ENCODE assay signal across 33 cellular contexts in genomic region chr7:93390660-93391059, GRCh38.
"Had no signal": no experiment of that assay in that cellular context is flagged by ENCODE, and none has a peak within 500 bp of the region (broad histone marks: within the 10 kb centered on the region; RNA-seq: fewer than 3 reads in every experiment).

No MANE protein-coding gene starts in this region.

- H3K9me3 Mint-ChIP-seq: activated B cell treated with CpG ODN at 0.5 μM for 24 hours; activated CD8-positive, alpha-beta T cell treated with anti-CD3 and anti-CD28 coated beads for 36 hours; activated naive CD4-positive, alpha-beta T cell treated with anti-CD3 and anti-CD28 coated beads for 36 hours; activated naive CD4-positive, alpha-beta T cell treated with anti-CD3 and anti-CD28 coated beads, Interleukin-2, amount 50 U/mL, for 24 hours; activated naive CD8-positive, alpha-beta T cell treated with anti-CD3 and anti-CD28 coated beads for 36 hours; activated naive CD8-positive, alpha-beta T cell treated with anti-CD3 and anti-CD28 coated beads, Interleukin-2, amount 50 U/mL, for 24 hours; activated T-helper 1 cell treated with anti-CD3 and anti-CD28 coated beads, Interleukin-12 subunit alpha, Interleukin-12 subunit beta, Interleukin-2, Interleukin-4 antibody, amounts not matched to agents 30 ng/mL and 10 ng/mL and 1 ng/mL, durations not matched to agents 14 hours and 24 hours and 36 hours; activated T-helper 2 cell treated with anti-CD3 and anti-CD28 coated beads, Interferon-gamma antibody, Interleukin-2, Interleukin-4, amounts not matched to agents 10 μg/mL and 5 μg/mL and 100 μg/mL, durations not matched to agents 14 hours and 24 hours and 36 hours; T-cell; T-helper 1 cell treated with Interleukin-12 subunit alpha and Interleukin-12 subunit beta and Interleukin-4 antibody, amounts not matched to agents 30 μg/mL and 1 μg/mL, for 36 hours; T-helper 2 cell treated with Interferon-gamma antibody and Interleukin-4, amounts not matched to agents 5 μg/mL and 100 μg/mL, for 36 hours had no signal

- ATAC-seq: activated CD4-positive, CD25-positive, alpha-beta regulatory T cell treated with anti-CD3 and anti-CD28 coated beads, Interleukin-2, amount 50 U/mL, for 24 hours; activated CD8-positive, alpha-beta T cell treated with anti-CD3 and anti-CD28 coated beads for 36 hours; activated naive CD8-positive, alpha-beta T cell treated with anti-CD3 and anti-CD28 coated beads, Interleukin-2, amount 50 U/mL, for 24 hours; body of pancreas; esophagus mucosa; heart left ventricle; T-cell had no signal

- H3K9me3 ChIP-seq: adrenal gland, body of pancreas, colonic mucosa, heart left ventricle had no signal

- H3K36me3 ChIP-seq: adrenal gland, colonic mucosa, heart left ventricle, WERI-Rb-1 had no signal

- H3K4me3 ChIP-seq: adrenal gland, body of pancreas, colonic mucosa, heart left ventricle had no signal

- H3K4me1 ChIP-seq: adrenal gland, body of pancreas, colonic mucosa, heart left ventricle had no signal

- H3K27me3 ChIP-seq: adrenal gland, body of pancreas, colonic mucosa, heart left ventricle had no signal

- H3K27ac Mint-ChIP-seq: activated B cell treated with CpG ODN at 0.5 μM for 24 hours; activated CD8-positive, alpha-beta T cell treated with anti-CD3 and anti-CD28 coated beads for 36 hours; activated naive CD4-positive, alpha-beta T cell treated with anti-CD3 and anti-CD28 coated beads for 36 hours; activated naive CD4-positive, alpha-beta T cell treated with anti-CD3 and anti-CD28 coated beads, Interleukin-2, amount 50 U/mL, for 24 hours; activated naive CD8-positive, alpha-beta T cell treated with anti-CD3 and anti-CD28 coated beads for 36 hours; activated naive CD8-positive, alpha-beta T cell treated with anti-CD3 and anti-CD28 coated beads, Interleukin-2, amount 50 U/mL, for 24 hours; activated T-helper 1 cell treated with anti-CD3 and anti-CD28 coated beads, Interleukin-12 subunit alpha, Interleukin-12 subunit beta, Interleukin-2, Interleukin-4 antibody, amounts not matched to agents 30 ng/mL and 10 ng/mL and 1 ng/mL, durations not matched to agents 14 hours and 24 hours and 36 hours; activated T-helper 2 cell treated with anti-CD3 and anti-CD28 coated beads, Interferon-gamma antibody, Interleukin-2, Interleukin-4, amounts not matched to agents 10 μg/mL and 5 μg/mL and 100 μg/mL, durations not matched to agents 14 hours and 24 hours and 36 hours; T-cell; T-helper 1 cell treated with Interleukin-12 subunit alpha and Interleukin-12 subunit beta and Interleukin-4 antibody, amounts not matched to agents 30 μg/mL and 1 μg/mL, for 36 hours; T-helper 2 cell treated with Interferon-gamma antibody and Interleukin-4, amounts not matched to agents 5 μg/mL and 100 μg/mL, for 36 hours had no signal

- H3K36me3 Mint-ChIP-seq: activated naive CD4-positive, alpha-beta T cell treated with anti-CD3 and anti-CD28 coated beads, Interleukin-2, amount 50 U/mL, for 24 hours; activated naive CD8-positive, alpha-beta T cell treated with anti-CD3 and anti-CD28 coated beads for 36 hours; T-cell had no signal

- H3K4me3 Mint-ChIP-seq: activated B cell treated with CpG ODN at 0.5 μM for 24 hours; activated CD8-positive, alpha-beta T cell treated with anti-CD3 and anti-CD28 coated beads for 36 hours; activated naive CD4-positive, alpha-beta T cell treated with anti-CD3 and anti-CD28 coated beads for 36 hours; activated naive CD4-positive, alpha-beta T cell treated with anti-CD3 and anti-CD28 coated beads, Interleukin-2, amount 50 U/mL, for 24 hours; activated naive CD8-positive, alpha-beta T cell treated with anti-CD3 and anti-CD28 coated beads for 36 hours; activated naive CD8-positive, alpha-beta T cell treated with anti-CD3 and anti-CD28 coated beads, Interleukin-2, amount 50 U/mL, for 24 hours; activated T-helper 1 cell treated with anti-CD3 and anti-CD28 coated beads, Interleukin-12 subunit alpha, Interleukin-12 subunit beta, Interleukin-2, Interleukin-4 antibody, amounts not matched to agents 30 ng/mL and 10 ng/mL and 1 ng/mL, durations not matched to agents 14 hours and 24 hours and 36 hours; T-cell; T-helper 1 cell treated with Interleukin-12 subunit alpha and Interleukin-12 subunit beta and Interleukin-4 antibody, amounts not matched to agents 30 μg/mL and 1 μg/mL, for 36 hours; T-helper 2 cell treated with Interferon-gamma antibody and Interleukin-4, amounts not matched to agents 5 μg/mL and 100 μg/mL, for 36 hours had no signal

- H3K27ac ChIP-seq: adrenal gland, body of pancreas, colonic mucosa, heart left ventricle, WERI-Rb-1 had no signal

- DNase-seq: activated B cell treated with CpG ODN at 0.5 μM for 24 hours; activated CD4-positive, alpha-beta T cell treated with anti-CD3 and anti-CD28 coated beads for 48 hours; activated CD4-positive, alpha-beta T cell treated with anti-CD3 and anti-CD28 coated beads, Interleukin-2, amount 50 U/mL, for 1 hour; activated CD4-positive, alpha-beta T cell treated with anti-CD3 and anti-CD28 coated beads, Interleukin-2, amount 50 U/mL, for 48 hours; activated CD8-positive, alpha-beta memory T cell treated with anti-CD3 and anti-CD28 coated beads for 24 hours; activated CD8-positive, alpha-beta T cell treated with anti-CD3 and anti-CD28 coated beads for 36 hours; activated effector memory CD4-positive, alpha-beta T cell treated with anti-CD3 and anti-CD28 coated beads, Interleukin-2, amount 50 U/mL, for 16 hours; activated naive CD4-positive, alpha-beta T cell treated with anti-CD3 and anti-CD28 coated beads for 36 hours; activated naive CD8-positive, alpha-beta T cell treated with anti-CD3 and anti-CD28 coated beads for 36 hours; activated naive CD8-positive, alpha-beta T cell treated with anti-CD3 and anti-CD28 coated beads, Interleukin-2, amount 50 U/mL, for 24 hours; activated T-cell treated with anti-CD3 and anti-CD28 coated beads, Interleukin-2, amount 50 U/mL, for 1 hour; activated T-cell treated with anti-CD3 and anti-CD28 coated beads, Interleukin-2, amount 50 U/mL, for 48 hours; adrenal gland; amygdala; aorta; body of pancreas; central memory CD4-positive, alpha-beta T cell; cerebellar nuclear complex; colonic mucosa; effector CD8-positive, alpha-beta T cell; foreskin fibroblast; glutamatergic neuron; heart left ventricle; T-cell; T1000; WERI-Rb-1 had no signal

- H3K4me1 Mint-ChIP-seq: activated B cell treated with CpG ODN at 0.5 μM for 24 hours; activated naive CD4-positive, alpha-beta T cell treated with anti-CD3 and anti-CD28 coated beads, Interleukin-2, amount 50 U/mL, for 24 hours; activated naive CD8-positive, alpha-beta T cell treated with anti-CD3 and anti-CD28 coated beads for 36 hours; activated naive CD8-positive, alpha-beta T cell treated with anti-CD3 and anti-CD28 coated beads, Interleukin-2, amount 50 U/mL, for 24 hours; T-cell had no signal
